ENCODE assay signal across 13 cellular contexts in genomic region chr20:32078777-32079176, GRCh38. TPM values are rescaled to one million over a fixed set of nuclear protein-coding genes. Genes with fewer than 3 reads are reported as not detected.
"Had no signal": no experiment of that assay in that cellular context is flagged by ENCODE, and none has a peak within 500 bp of the region (broad histone marks: within the 10 kb centered on the region; RNA-seq: fewer than 3 reads in every experiment).

No MANE protein-coding gene starts in this region.

- DNase-seq: activated CD4-positive, alpha-beta T cell treated with anti-CD3 and anti-CD28 coated beads for 36 hours; activated CD8-positive, alpha-beta memory T cell treated with anti-CD3 and anti-CD28 coated beads, Interleukin-2, amount 50 U/mL, for 48 hours; activated CD8-positive, alpha-beta T cell treated with anti-CD3 and anti-CD28 coated beads, Interleukin-2, amount 10 ng/mL, durations not matched to agents 7 days and 5 days; esophagus squamous epithelium; foreskin fibroblast; naive thymus-derived CD4-positive, alpha-beta T cell; posterior cingulate gyrus; WERI-Rb-1 had no signal

- H3K27me3 ChIP-seq: ascending aorta had no signal

- H3K9me3 ChIP-seq: ascending aorta, esophagus squamous epithelium, tibial nerve had no signal

- H3K4me3 ChIP-seq: ascending aorta, esophagus squamous epithelium, tibial nerve had no signal

- H3K27ac ChIP-seq: ascending aorta, esophagus squamous epithelium, tibial nerve, WERI-Rb-1 had no signal

- ATAC-seq: activated CD4-positive, alpha-beta T cell treated with anti-CD3 and anti-CD28 coated beads for 36 hours; activated CD8-positive, alpha-beta T cell treated with anti-CD3 and anti-CD28 coated beads, Interleukin-2, amount 10 ng/mL, durations not matched to agents 7 days and 5 days; naive thymus-derived CD4-positive, alpha-beta T cell; stimulated activated memory B cell treated with anti-CD40 and anti-IgM and Interleukin-4, amounts not matched to agents 10 μg/mL and 1 μg/mL and 100 μg/mL, for 72 hours had no signal

- H3K36me3 ChIP-seq: ascending aorta, esophagus squamous epithelium, tibial nerve, WERI-Rb-1 had no signal

- H3K4me1 ChIP-seq: ascending aorta, tibial nerve had no signal

RNA-seq across cellular contexts. Expression of gene HCK, which starts 26.7 kb away (rescaled TPM):
- total RNA-seq: activated CD4-positive, alpha-beta T cell treated with anti-CD3 and anti-CD28 coated beads for 36 hours; activated CD8-positive, alpha-beta T cell treated with anti-CD3 and anti-CD28 coated beads, Interleukin-2, amount 10 ng/mL, durations not matched to agents 7 days and 5 days; chondrocyte; lung microvascular endothelial cell had no signal
